ENCODE assay signal across 32 cellular contexts in genomic region chr7:47780555-47780954, GRCh38.
"Had no signal": no experiment of that assay in that cellular context is flagged by ENCODE, and none has a peak within 500 bp of the region (broad histone marks: within the 10 kb centered on the region; RNA-seq: fewer than 3 reads in every experiment).

No MANE protein-coding gene starts in this region.

- H3K4me1 Mint-ChIP-seq: naive thymus-derived CD8-positive, alpha-beta T cell; stimulated activated memory B cell treated with anti-CD40 and anti-IgM and Interleukin-4, amounts not matched to agents 10 μg/mL and 1 μg/mL and 100 μg/mL, for 72 hours; stimulated activated naive CD8-positive, alpha-beta T cell treated with anti-CD3 and anti-CD28 coated beads, Interleukin-15, amount 100 ng/mL, for 72 hours had no signal

- H3K9me3 Mint-ChIP-seq: naive thymus-derived CD8-positive, alpha-beta T cell; natural killer cell treated with Interleukin-12 subunit alpha and Interleukin-12 subunit beta and Interleukin-15 and Interleukin-18, amount 100 ng/mL, for 72 hours; stimulated activated naive CD8-positive, alpha-beta T cell treated with anti-CD3 and anti-CD28 coated beads, Interleukin-15, amount 100 ng/mL, for 72 hours had no signal

- H2AFZ ChIP-seq: parathyroid adenoma had no signal

- H3K4me2 ChIP-seq: smooth muscle cell had no signal

- H3K27me3 Mint-ChIP-seq: naive thymus-derived CD8-positive, alpha-beta T cell; progenitor cell of endocrine pancreas; stimulated activated memory B cell treated with anti-CD40 and anti-IgM and Interleukin-4, amounts not matched to agents 10 μg/mL and 1 μg/mL and 100 μg/mL, for 72 hours had no signal

- DNase-seq: naive thymus-derived CD8-positive, alpha-beta T cell; nephron progenitor cell; occipital lobe; ovary; posterior cingulate gyrus; psoas muscle; right cardiac atrium; spleen; stimulated activated CD4-positive, alpha-beta T cell treated with anti-CD3 and anti-CD28 coated beads, Interleukin-12 subunit alpha, Interleukin-12 subunit beta, amount 100 ng/mL, for 4 hours; stimulated activated CD4-positive, alpha-beta T cell treated with anti-CD3 and anti-CD28 coated beads, Interleukin-1b, Interleukin-23, amount 100 ng/mL, for 48 hours; stimulated activated CD4-positive, alpha-beta T cell treated with anti-CD3 and anti-CD28 coated beads, Interleukin-4, amount 100 ng/mL, for 1 hour; stimulated activated CD4-positive, alpha-beta T cell treated with anti-CD3 and anti-CD28 coated beads, Interleukin-4, amount 100 ng/mL, for 4 hours; stimulated activated CD8-positive, alpha-beta memory T cell treated with anti-CD3 and anti-CD28 coated beads, Interleukin-4, amount 100 ng/mL, for 48 hours; stimulated activated naive CD4-positive, alpha-beta T cell; stimulated activated naive CD8-positive, alpha-beta T cell treated with anti-CD3 and anti-CD28 coated beads, Interleukin-15, amount 100 ng/mL, for 72 hours; stimulated activated naive CD8-positive, alpha-beta T cell treated with anti-CD3 and anti-CD28 coated beads, Interleukin-15, Interleukin-2, amounts not matched to agents 100 U/mL and 50 U/mL, for 24 hours; substantia nigra; testis; tibial artery; transverse colon; upper lobe of right lung; uterus had no signal

- ATAC-seq: naive thymus-derived CD8-positive, alpha-beta T cell; natural killer cell treated with Interleukin-12 subunit alpha and Interleukin-12 subunit beta and Interleukin-15 and Interleukin-18, amount 100 ng/mL, for 72 hours; psoas muscle; right cardiac atrium; sciatic nerve; stimulated activated memory B cell treated with anti-CD40 and anti-IgM and Interleukin-4, amounts not matched to agents 10 μg/mL and 1 μg/mL and 100 μg/mL, for 72 hours; stimulated activated naive CD8-positive, alpha-beta T cell treated with anti-CD3 and anti-CD28 coated beads, Interleukin-15, amount 100 ng/mL, for 72 hours; stimulated activated naive CD8-positive, alpha-beta T cell treated with anti-CD3 and anti-CD28 coated beads, Interleukin-15, Interleukin-2, amounts not matched to agents 100 U/mL and 50 U/mL, for 24 hours; upper lobe of right lung had no signal

- H3K36me3 ChIP-seq: ovary, spleen, suprapubic skin, tibial artery, transverse colon, upper lobe of right lung, uterus had no signal

- H3K4me3 Mint-ChIP-seq: naive thymus-derived CD8-positive, alpha-beta T cell; natural killer cell treated with Interleukin-12 subunit alpha and Interleukin-12 subunit beta and Interleukin-15 and Interleukin-18, amount 100 ng/mL, for 72 hours; nephron progenitor cell; neural crest cell; stimulated activated memory B cell treated with anti-CD40 and anti-IgM and Interleukin-4, amounts not matched to agents 10 μg/mL and 1 μg/mL and 100 μg/mL, for 72 hours; stimulated activated naive CD8-positive, alpha-beta T cell treated with anti-CD3 and anti-CD28 coated beads, Interleukin-15, amount 100 ng/mL, for 72 hours; type B pancreatic cell had no signal

- H3K4me3 ChIP-seq: ovary, psoas muscle, skin epidermis, smooth muscle cell, spleen, suprapubic skin, testis, tibial artery, transverse colon, upper lobe of right lung, uterus had no signal

- H3K27me3 ChIP-seq: ovary, spleen, suprapubic skin, testis, tibial artery, transverse colon, upper lobe of right lung, uterus had no signal

- H3K9ac ChIP-seq: parathyroid adenoma had no signal

- H3K27ac Mint-ChIP-seq: natural killer cell treated with Interleukin-12 subunit alpha and Interleukin-12 subunit beta and Interleukin-15 and Interleukin-18, amount 100 ng/mL, for 72 hours; nephron progenitor cell; progenitor cell of endocrine pancreas; stimulated activated memory B cell treated with anti-CD40 and anti-IgM and Interleukin-4, amounts not matched to agents 10 μg/mL and 1 μg/mL and 100 μg/mL, for 72 hours; stimulated activated naive CD8-positive, alpha-beta T cell treated with anti-CD3 and anti-CD28 coated beads, Interleukin-15, amount 100 ng/mL, for 72 hours; type B pancreatic cell had no signal

- H3K4me1 ChIP-seq: parathyroid adenoma, spleen had no signal

- H3K9me3 ChIP-seq: ovary, psoas muscle, suprapubic skin, testis, tibial artery, transverse colon, upper lobe of right lung, uterus had no signal

- H3K27ac ChIP-seq: ovary, parathyroid adenoma, psoas muscle, skin epidermis, spleen, suprapubic skin, testis, transverse colon, upper lobe of right lung, uterus had no signal

- H3K36me3 Mint-ChIP-seq: naive thymus-derived CD8-positive, alpha-beta T cell; natural killer cell treated with Interleukin-12 subunit alpha and Interleukin-12 subunit beta and Interleukin-15 and Interleukin-18, amount 100 ng/mL, for 72 hours; stimulated activated memory B cell treated with anti-CD40 and anti-IgM and Interleukin-4, amounts not matched to agents 10 μg/mL and 1 μg/mL and 100 μg/mL, for 72 hours had no signal
